Comparison of ENCODE assay signal across 1 cellular context in genomic region chr1:53725238-53725689, GRCh38.
TF ChIP-seq lines count a peak whose summit lies in the region.

No MANE protein-coding gene starts in this region.

TF ChIP-seq in GM23338, 12 proteins besides CTCF, POLR2A, EP300 and RAD21 (continued from another document):
- TF ChIP-seq ZNF462 (CRISPR knock-in tag; IDR thresholded peaks at IDR 0.05) (no peak), NANOG (IDR thresholded peaks at IDR 0.05; ENCODE audit: borderline replicate concordance) (no peak)
TF ChIP-seq in GM23338: peak in this region for 0.
